In the genomic region with DNA sequence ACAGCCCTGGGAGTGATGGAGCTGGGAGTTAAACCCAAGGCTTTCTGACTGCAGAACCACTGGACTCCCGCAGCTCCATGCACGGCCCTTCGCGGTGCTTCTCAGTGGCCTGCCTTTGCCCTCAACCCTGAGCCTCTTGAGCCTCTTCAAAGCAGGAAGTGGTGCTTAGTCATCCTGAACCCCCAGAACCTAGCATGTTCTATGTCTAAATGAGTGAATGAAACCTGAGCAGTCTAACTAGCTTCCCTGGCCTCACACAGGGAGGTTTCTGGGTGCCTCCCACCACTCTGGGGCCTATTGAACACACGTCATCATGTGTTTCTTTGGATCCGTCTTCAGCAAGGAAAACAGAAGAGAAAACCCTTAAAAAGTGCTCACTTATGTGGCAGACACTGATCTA, we compare ENCODE assay signal across 9 cellular contexts.
DNase-seq lines count a peak whose midpoint lies in the region; ATAC-seq and TF ChIP-seq lines count a peak whose summit lies in the region.
"Had no signal": no experiment of that assay in that cellular context is flagged by ENCODE, and none has a peak within 500 bp of the region (broad histone marks: within the 10 kb centered on the region; RNA-seq: fewer than 3 reads in every experiment).

No MANE protein-coding gene starts in this region.

- 76 to 84% methylated on average over 6 of the region's 6 CpGs for WGBS in lower leg skin, 2 donors
- 65 to 82% (median 71%) methylated on average over 6 of the region's 6 CpGs for WGBS in heart left ventricle, 4 donors

- no peak overlapping the region for H3K27ac ChIP-seq in heart left ventricle

- H3K9me3 Mint-ChIP-seq in dendritic cell treated with granulocyte-macrophage colony-stimulating factor and Interleukin-4, amounts not matched to agents 40 ng/mL and 50 ng/mL, for 4 days, result no peaks in the 10 kb centered on the region

- H3K4me3 Mint-ChIP-seq in dendritic cell treated with granulocyte-macrophage colony-stimulating factor and Interleukin-4, amounts not matched to agents 40 ng/mL and 50 ng/mL, for 4 days, result no peak overlapping the region

- ATAC-seq in GM18511 (IDR thresholded peaks at IDR 0.05; ENCODE audit: unreplicated experiment) (peak; percentile 99), GM19468 (IDR thresholded peaks at IDR 0.05; ENCODE audit: extremely low read depth, unreplicated experiment) (peak; percentile 63), HG03159 (IDR thresholded peaks at IDR 0.05; ENCODE audit: unreplicated experiment) (peak; percentile 95), left colon (no peak), heart left ventricle (no peak)

- H3K4me3 ChIP-seq in lower leg skin (ENCODE audit: low read depth, poor library complexity, severe bottlenecking) (no peak overlapping the region), heart left ventricle (no peak overlapping the region)

- H3K27ac Mint-ChIP-seq in dendritic cell treated with granulocyte-macrophage colony-stimulating factor and Interleukin-4, amounts not matched to agents 40 ng/mL and 50 ng/mL, for 4 days, result peak overlapping the region; percentile 63

- intact Hi-C loops in dendritic cell treated with granulocyte-macrophage colony-stimulating factor and Interleukin-4, amounts not matched to agents 40 ng/mL and 50 ng/mL, for 4 days (cut with micrococcal nuclease), result no loop called here
- intact Hi-C loops in lower leg skin (cut with DNase I; ENCODE audit: low total_unique reads), result no loop called here
- intact Hi-C loops in left colon (cut with DNase I, micrococcal nuclease), result no loop called here
- intact Hi-C loops in heart left ventricle (cut with DNase I), result no loop called here

- peaks cover 0 to 26% (median 0%) of the 10 kb centered on the region in 12 donors for H3K4me1 ChIP-seq in heart left ventricle

- peaks cover 57% of the 10 kb centered on the region for H3K4me1 Mint-ChIP-seq in dendritic cell treated with granulocyte-macrophage colony-stimulating factor and Interleukin-4, amounts not matched to agents 40 ng/mL and 50 ng/mL, for 4 days (ENCODE audit: low read depth)

- no peaks in the 10 kb centered on the region for H3K9me3 ChIP-seq in heart left ventricle

- no peaks in the 10 kb centered on the region for H3K36me3 ChIP-seq in heart left ventricle

- no peaks in the 10 kb centered on the region for H3K36me3 Mint-ChIP-seq in dendritic cell treated with granulocyte-macrophage colony-stimulating factor and Interleukin-4, amounts not matched to agents 40 ng/mL and 50 ng/mL, for 4 days (ENCODE audit: low read depth)

- TF ChIP-seq CTCF in lower leg skin (IDR thresholded peaks at IDR 0.05) (no peak), heart left ventricle (IDR thresholded peaks at IDR 0.05) (no peak)

- H3K27me3 Mint-ChIP-seq in dendritic cell treated with granulocyte-macrophage colony-stimulating factor and Interleukin-4, amounts not matched to agents 40 ng/mL and 50 ng/mL, for 4 days, result peaks cover 2% of the 10 kb centered on the region

- no peak for DNase-seq in lower leg skin (ENCODE audit: low spot score in 2 of 2)
- no peak for DNase-seq in left colon
- no peak for DNase-seq in anterior cingulate cortex (lab: John Stamatoyannopoulos, UW)
- no peak for DNase-seq in heart left ventricle
- DNase-seq: NCI-H226 had no signal

- TF ChIP-seq POLR2A in lower leg skin (IDR thresholded peaks at IDR 0.05), result no peak
- TF ChIP-seq POLR2A in heart left ventricle (IDR thresholded peaks at IDR 0.05), result no peak

- H3K27me3 ChIP-seq in heart left ventricle, result no peaks in the 10 kb centered on the region

Comparison
In these comparisons a context has a peak if more than half of its experiments do, and no peak if none do; other contexts are left out.
1. ATAC-seq: peak in GM18511 (single experiment), GM19468 (single experiment) and HG03159 (single experiment); none in left colon (single experiment) and heart left ventricle (0 of 4).